In the genomic region with DNA sequence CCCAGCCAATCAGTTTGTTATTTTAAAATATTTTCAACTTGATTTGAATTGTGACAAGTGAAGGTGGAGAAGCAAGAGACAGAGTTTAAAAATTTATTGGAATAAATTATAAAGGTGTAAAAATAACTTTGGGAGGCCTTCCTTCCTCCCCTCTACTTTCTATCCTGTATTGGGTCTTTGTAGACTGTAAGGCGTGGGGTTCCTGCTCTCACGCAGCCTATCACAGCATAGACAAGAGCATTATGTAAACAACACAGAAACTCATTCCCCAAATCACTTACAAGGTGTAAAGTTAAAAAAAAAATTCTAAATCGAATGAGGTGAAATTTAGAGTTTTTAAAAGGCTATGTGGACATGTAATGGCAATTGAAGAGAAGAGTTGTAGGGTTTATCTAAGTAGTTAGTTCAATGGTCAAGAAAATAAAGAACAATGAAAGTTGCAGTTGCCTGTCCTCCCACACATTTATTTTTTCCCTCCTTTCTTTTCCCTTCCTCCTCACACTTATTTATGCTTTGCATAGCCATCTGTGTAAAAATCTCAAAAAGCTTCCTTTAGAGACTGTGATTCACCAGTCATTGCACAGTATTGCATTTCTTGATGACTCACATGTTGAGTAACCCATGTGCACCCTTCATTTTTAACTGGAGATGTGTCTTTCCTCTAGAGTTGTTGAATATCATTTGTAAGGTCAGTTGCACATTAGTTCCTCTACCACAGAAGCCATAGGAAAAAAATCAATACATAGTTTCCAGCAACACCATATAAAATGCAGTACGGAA, we compare ENCODE assay signal across 10 cellular contexts.
DNase-seq lines count a peak whose midpoint lies in the region; ATAC-seq, FAIRE-seq and TF ChIP-seq lines count a peak whose summit lies in the region.
"Had no signal": no experiment of that assay in that cellular context is flagged by ENCODE, and none has a peak within 500 bp of the region (broad histone marks: within the 10 kb centered on the region; RNA-seq: fewer than 3 reads in every experiment).

No MANE protein-coding gene starts in this region.

- ATAC-seq in lower lobe of right lung (peak; percentile 67 to 70), HG02981 (IDR thresholded peaks at IDR 0.05; ENCODE audit: unreplicated experiment) (no peak), GM18909 (IDR thresholded peaks at IDR 0.05; ENCODE audit: poor library complexity, unreplicated experiment) (no peak)

- peaks cover 0 to 48% (median 15%) of the 10 kb centered on the region in 10 experiments; a peak in 15 of 20 replicates for H3K4me1 ChIP-seq in BLaER1 treated with 17β-estradiol and CSF1 and Interleukin-3, amounts not matched to agents 10 nM and 100 nM
- H3K4me1 ChIP-seq in lower lobe of right lung = peaks cover 9% of the 10 kb centered on the region

- H3K27ac ChIP-seq in BLaER1 treated with 17β-estradiol and CSF1 and Interleukin-3, amounts not matched to agents 10 nM and 100 nM = peak overlapping the region; percentile 58 to 87 (median 81)
- no peak overlapping the region for H3K27ac ChIP-seq in lower lobe of right lung

- peaks cover 42% of the 10 kb centered on the region for H3K4me1 Mint-ChIP-seq in activated T-helper 2 cell treated with anti-CD3 and anti-CD28 coated beads, Interferon-gamma antibody, Interleukin-2, Interleukin-4, amounts not matched to agents 10 μg/mL and 5 μg/mL and 100 μg/mL, durations not matched to agents 14 hours and 24 hours and 36 hours (ENCODE audit: low read depth)

- no peaks in the 10 kb centered on the region for H3K27me3 ChIP-seq in BLaER1 treated with 17β-estradiol and CSF1 and Interleukin-3, amounts not matched to agents 10 nM and 100 nM
- no peaks in the 10 kb centered on the region for H3K27me3 ChIP-seq in lower lobe of right lung (ENCODE audit: low read depth)

- peaks cover 41 to 95% (median 68%) of the 10 kb centered on the region in 11 experiments for H3K36me3 ChIP-seq in BLaER1 treated with 17β-estradiol and CSF1 and Interleukin-3, amounts not matched to agents 10 nM and 100 nM
- peaks cover 11% of the 10 kb centered on the region for H3K36me3 ChIP-seq in lower lobe of right lung

- H3K27ac Mint-ChIP-seq in activated T-helper 2 cell treated with anti-CD3 and anti-CD28 coated beads, Interferon-gamma antibody, Interleukin-2, Interleukin-4, amounts not matched to agents 10 μg/mL and 5 μg/mL and 100 μg/mL, durations not matched to agents 14 hours and 24 hours and 36 hours = peak overlapping the region; percentile 49

- peak overlapping the region in 2 of 10 experiments; percentile 20 to 24; a peak in 2 of 20 replicates for H3K4me3 ChIP-seq in BLaER1 treated with 17β-estradiol and CSF1 and Interleukin-3, amounts not matched to agents 10 nM and 100 nM
- H3K4me3 ChIP-seq in lower lobe of right lung = no peak overlapping the region
- H3K4me3 ChIP-seq: skin epidermis had no signal

- no peak for TF ChIP-seq CTCF in lower lobe of right lung (IDR thresholded peaks at IDR 0.05)

- peaks cover 39% of the 10 kb centered on the region for H3K36me3 Mint-ChIP-seq in activated T-helper 2 cell treated with anti-CD3 and anti-CD28 coated beads, Interferon-gamma antibody, Interleukin-2, Interleukin-4, amounts not matched to agents 10 μg/mL and 5 μg/mL and 100 μg/mL, durations not matched to agents 14 hours and 24 hours and 36 hours (ENCODE audit: low read depth)

- H4K20me1 ChIP-seq in BLaER1 treated with 17β-estradiol and CSF1 and Interleukin-3, amounts not matched to agents 10 nM and 100 nM = peaks cover 0 to under 1% (median 0%) of the 10 kb centered on the region in 11 experiments; a peak in 1 of 22 replicates

- H3K9me3 ChIP-seq in BLaER1 treated with 17β-estradiol and CSF1 and Interleukin-3, amounts not matched to agents 10 nM and 100 nM (replicated peaks in 1 of 11) = peaks cover 22 to 51% (median 31%) of the 10 kb centered on the region in 11 experiments; a peak in 20 of 22 replicates
- H3K9me3 ChIP-seq in lower lobe of right lung = no peaks in the 10 kb centered on the region

- H3K27me3 Mint-ChIP-seq in activated T-helper 2 cell treated with anti-CD3 and anti-CD28 coated beads, Interferon-gamma antibody, Interleukin-2, Interleukin-4, amounts not matched to agents 10 μg/mL and 5 μg/mL and 100 μg/mL, durations not matched to agents 14 hours and 24 hours and 36 hours (ENCODE audit: low read depth) = no peaks in the 10 kb centered on the region

- no peak for FAIRE-seq in HTR-8/SVneo (lab: Jason Lieb, UNC)

- DNase-seq in HTR-8/SVneo (ENCODE audit: insufficient read length, low spot score) = peak; percentile 54
- DNase-seq in activated T-helper 2 cell treated with anti-CD3 and anti-CD28 coated beads, Interferon-gamma antibody, Interleukin-2, Interleukin-4, amounts not matched to agents 10 μg/mL and 5 μg/mL and 100 μg/mL, durations not matched to agents 14 hours and 24 hours and 36 hours (ENCODE audit: low spot score) = no peak
- no peak for DNase-seq in lower lobe of right lung
- DNase-seq in HuH-7 (ENCODE audit: low spot score) = no peak
- no peak for DNase-seq in NCI-H1417 treated with DMSO at 0.1 percent for 48 hours (lab: John Stamatoyannopoulos, UW)
- DNase-seq: NCI-H1694 had no signal

- H3K9me3 Mint-ChIP-seq in activated T-helper 2 cell treated with anti-CD3 and anti-CD28 coated beads, Interferon-gamma antibody, Interleukin-2, Interleukin-4, amounts not matched to agents 10 μg/mL and 5 μg/mL and 100 μg/mL, durations not matched to agents 14 hours and 24 hours and 36 hours = peaks cover 4% of the 10 kb centered on the region

- peak overlapping the region in 9 of 11 experiments; percentile 13 to 88 (median 67); a peak in 17 of 22 replicates for H3K4me2 ChIP-seq in BLaER1 treated with 17β-estradiol and CSF1 and Interleukin-3, amounts not matched to agents 10 nM and 100 nM

- intact Hi-C loops in activated T-helper 2 cell treated with anti-CD3 and anti-CD28 coated beads, Interferon-gamma antibody, Interleukin-2, Interleukin-4, amounts not matched to agents 10 μg/mL and 5 μg/mL and 100 μg/mL, durations not matched to agents 14 hours and 24 hours and 36 hours (cut with micrococcal nuclease) = loop anchor here (1.0 to 5.0 kb wide), 5 partner anchors 41 to 291 kb away; no protein-coding TSS in a partner anchor
- intact Hi-C loops in lower lobe of right lung (cut with DNase I) = no loop called here

- peak overlapping the region in 10 of 11 experiments; percentile 9 to 62 (median 58); a peak in 16 of 22 replicates for H3K9ac ChIP-seq in BLaER1 treated with 17β-estradiol and CSF1 and Interleukin-3, amounts not matched to agents 10 nM and 100 nM

- no peak overlapping the region for H3K4me3 Mint-ChIP-seq in activated T-helper 2 cell treated with anti-CD3 and anti-CD28 coated beads, Interferon-gamma antibody, Interleukin-2, Interleukin-4, amounts not matched to agents 10 μg/mL and 5 μg/mL and 100 μg/mL, durations not matched to agents 14 hours and 24 hours and 36 hours (ENCODE audit: low read depth)

Comparison
In these comparisons a context has a peak if more than half of its experiments do, and no peak if none do; other contexts are left out.
1. ATAC-seq: peak in lower lobe of right lung (2 of 2); none in HG02981 (single experiment) and GM18909 (single experiment).